Comparison of ENCODE assay signal across 1 cellular context in genomic region chr22:36337365-36338130, GRCh38.
TF ChIP-seq lines count a peak whose summit lies in the region.

No MANE protein-coding gene starts in this region.

TF ChIP-seq in GM23338, 12 proteins besides CTCF, POLR2A, EP300 and RAD21 (continued from another document):
- no peak for TF ChIP-seq ZNF462 (CRISPR knock-in tag; IDR thresholded peaks at IDR 0.05)
- TF ChIP-seq, protein P1, sequence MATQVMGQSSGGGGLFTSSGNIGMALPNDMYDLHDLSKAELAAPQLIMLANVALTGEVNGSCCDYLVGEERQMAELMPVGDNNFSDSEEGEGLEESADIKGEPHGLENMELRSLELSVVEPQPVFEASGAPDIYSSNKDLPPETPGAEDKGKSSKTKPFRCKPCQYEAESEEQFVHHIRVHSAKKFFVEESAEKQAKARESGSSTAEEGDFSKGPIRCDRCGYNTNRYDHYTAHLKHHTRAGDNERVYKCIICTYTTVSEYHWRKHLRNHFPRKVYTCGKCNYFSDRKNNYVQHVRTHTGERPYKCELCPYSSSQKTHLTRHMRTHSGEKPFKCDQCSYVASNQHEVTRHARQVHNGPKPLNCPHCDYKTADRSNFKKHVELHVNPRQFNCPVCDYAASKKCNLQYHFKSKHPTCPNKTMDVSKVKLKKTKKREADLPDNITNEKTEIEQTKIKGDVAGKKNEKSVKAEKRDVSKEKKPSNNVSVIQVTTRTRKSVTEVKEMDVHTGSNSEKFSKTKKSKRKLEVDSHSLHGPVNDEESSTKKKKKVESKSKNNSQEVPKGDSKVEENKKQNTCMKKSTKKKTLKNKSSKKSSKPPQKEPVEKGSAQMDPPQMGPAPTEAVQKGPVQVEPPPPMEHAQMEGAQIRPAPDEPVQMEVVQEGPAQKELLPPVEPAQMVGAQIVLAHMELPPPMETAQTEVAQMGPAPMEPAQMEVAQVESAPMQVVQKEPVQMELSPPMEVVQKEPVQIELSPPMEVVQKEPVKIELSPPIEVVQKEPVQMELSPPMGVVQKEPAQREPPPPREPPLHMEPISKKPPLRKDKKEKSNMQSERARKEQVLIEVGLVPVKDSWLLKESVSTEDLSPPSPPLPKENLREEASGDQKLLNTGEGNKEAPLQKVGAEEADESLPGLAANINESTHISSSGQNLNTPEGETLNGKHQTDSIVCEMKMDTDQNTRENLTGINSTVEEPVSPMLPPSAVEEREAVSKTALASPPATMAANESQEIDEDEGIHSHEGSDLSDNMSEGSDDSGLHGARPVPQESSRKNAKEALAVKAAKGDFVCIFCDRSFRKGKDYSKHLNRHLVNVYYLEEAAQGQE (IDR thresholded peaks at IDR 0.05; ENCODE audit: unreplicated experiment) = no peak
- no peak for TF ChIP-seq STAT1 (IDR thresholded peaks at IDR 0.05; ENCODE audit: unreplicated experiment)
- no peak for TF ChIP-seq ZNF331 (CRISPR knock-in tag; IDR thresholded peaks at IDR 0.05; ENCODE audit: low read depth)
- TF ChIP-seq NANOG (IDR thresholded peaks at IDR 0.05; ENCODE audit: borderline replicate concordance) = no peak
